ENCODE assay signal across 10 cellular contexts in genomic region chr15:94305133-94305532, GRCh38.
A peak's percentile ranks its signal among the peaks of the same experiment; 100 is the strongest.
DNase-seq lines count a peak whose midpoint lies in the region; ATAC-seq and TF ChIP-seq lines count a peak whose summit lies in the region.
"Had no signal": no experiment of that assay in that cellular context is flagged by ENCODE, and none has a peak within 500 bp of the region (broad histone marks: within the 10 kb centered on the region; RNA-seq: fewer than 3 reads in every experiment).

No MANE protein-coding gene starts in this region.

- H3K4me2 ChIP-seq in SU-DHL-6 (ENCODE audit: low read depth, low read length, poor library complexity, severe bottlenecking): no peak overlapping the region
- H3K4me2 ChIP-seq: BLaER1 had no signal

- no peak overlapping the region for H2AFZ ChIP-seq in SU-DHL-6 (ENCODE audit: low read depth, low read length, severe bottlenecking)

- ATAC-seq in activated naive CD4-positive, alpha-beta T cell treated with anti-CD3 and anti-CD28 coated beads, Interleukin-2, amount 50 U/mL, for 72 hours: peak; percentile 78 to 80
- peak; percentile 63 for ATAC-seq in HG02938 (IDR thresholded peaks at IDR 0.05; ENCODE audit: unreplicated experiment)
- peak; percentile 84 for ATAC-seq in stimulated activated naive CD8-positive, alpha-beta T cell treated with anti-CD3 and anti-CD28 coated beads, Interleukin-15, Interleukin-2, amounts not matched to agents 100 U/mL and 50 U/mL, for 24 hours
- no peak for ATAC-seq in GM21717 (IDR thresholded peaks at IDR 0.05; ENCODE audit: unreplicated experiment)

- H3K36me3 Mint-ChIP-seq in activated naive CD4-positive, alpha-beta T cell treated with anti-CD3 and anti-CD28 coated beads, Interleukin-2, amount 50 U/mL, for 72 hours: peaks cover 28 to 69% of the 10 kb centered on the region in 2 donors

- no peaks in the 10 kb centered on the region for H4K20me1 ChIP-seq in SU-DHL-6 (ENCODE audit: low read depth, low read length)
- H4K20me1 ChIP-seq: BLaER1 had no signal

- TF ChIP-seq CTCF in SU-DHL-6 (IDR thresholded peaks at IDR 0.05; ENCODE audit: insufficient read depth, low read length, poor library complexity, severe bottlenecking): no peak

- no peak overlapping the region for H3K4me3 ChIP-seq in SU-DHL-6 (ENCODE audit: insufficient read depth, low read length, poor library complexity, severe bottlenecking)
- H3K4me3 ChIP-seq: BLaER1 had no signal

- H3K9ac ChIP-seq in SU-DHL-6 (ENCODE audit: low read length): no peak overlapping the region
- H3K9ac ChIP-seq: BLaER1 had no signal

- H3K27ac ChIP-seq in SU-DHL-6 (ENCODE audit: low read depth, low read length): peak overlapping the region; percentile 80
- H3K27ac ChIP-seq: BLaER1 had no signal

- H3K27me3 ChIP-seq in SU-DHL-6 (ENCODE audit: low read length): no peaks in the 10 kb centered on the region
- H3K27me3 ChIP-seq: BLaER1 had no signal

- DNase-seq in activated naive CD4-positive, alpha-beta T cell treated with anti-CD3 and anti-CD28 coated beads, Interleukin-2, amount 50 U/mL, for 72 hours (ENCODE audit: low spot score in 2 of 2): peak; percentile 33 to 61
- no peak for DNase-seq in activated naive CD4-positive, alpha-beta T cell (lab: John Stamatoyannopoulos, UW)
- DNase-seq in stimulated activated naive CD8-positive, alpha-beta T cell treated with anti-CD3 and anti-CD28 coated beads, Interleukin-15, Interleukin-2, amounts not matched to agents 100 U/mL and 50 U/mL, for 24 hours: peak; percentile 28
- DNase-seq in NCI-H774 (lab: John Stamatoyannopoulos, UW): no peak
- DNase-seq in SIG-M5 (lab: John Stamatoyannopoulos, UW): no peak
- DNase-seq: activated CD4-positive, CD25-positive, alpha-beta regulatory T cell had no signal

- no peaks in the 10 kb centered on the region for H3K9me3 ChIP-seq in SU-DHL-6 (ENCODE audit: insufficient read depth, low read length)

- H3K36me3 ChIP-seq in SU-DHL-6 (ENCODE audit: low read length): peaks cover 46% of the 10 kb centered on the region

- peaks cover 7 to 19% of the 10 kb centered on the region in 2 donors for H3K9me3 Mint-ChIP-seq in activated naive CD4-positive, alpha-beta T cell treated with anti-CD3 and anti-CD28 coated beads, Interleukin-2, amount 50 U/mL, for 72 hours

- peaks cover 11% of the 10 kb centered on the region; the same call in 1 of the 2 replicates for H3F3A ChIP-seq in SU-DHL-6 (ENCODE audit: insufficient read depth)

- no peaks in the 10 kb centered on the region for H3K9me2 ChIP-seq in SU-DHL-6 (replicated peaks; ENCODE audit: insufficient read depth, low read length)

- peaks cover 58% of the 10 kb centered on the region for H3K79me2 ChIP-seq in SU-DHL-6 (ENCODE audit: insufficient read depth, low read length)

- H3K27ac Mint-ChIP-seq in activated naive CD4-positive, alpha-beta T cell treated with anti-CD3 and anti-CD28 coated beads, Interleukin-2, amount 50 U/mL, for 72 hours: peak overlapping the region; percentile 66 to 87

Comparison
In these comparisons a context has a peak if more than half of its experiments do, and no peak if none do; other contexts are left out.
1. DNase-seq: peak in activated naive CD4-positive, alpha-beta T cell treated with anti-CD3 and anti-CD28 coated beads, Interleukin-2, amount 50 U/mL, for 72 hours (2 of 2) and stimulated activated naive CD8-positive, alpha-beta T cell treated with anti-CD3 and anti-CD28 coated beads, Interleukin-15, Interleukin-2, amounts not matched to agents 100 U/mL and 50 U/mL, for 24 hours (single experiment); none in activated naive CD4-positive, alpha-beta T cell (0 of 4), NCI-H774 (single experiment) and SIG-M5 (single experiment).